In genomic region chr7:149772236-149772820, GRCh38 we compare ENCODE assay signal across 8 cellular contexts. TPM values are rescaled to one million over a fixed set of nuclear protein-coding genes. Genes with fewer than 3 reads are reported as not detected.
DNase-seq lines count a peak whose midpoint lies in the region; ATAC-seq and FAIRE-seq lines count a peak whose summit lies in the region.

No MANE protein-coding gene starts in this region.

- H3K4me3 Mint-ChIP-seq in activated naive CD4-positive, alpha-beta T cell treated with anti-CD3 and anti-CD28 coated beads, Interleukin-2, amount 50 U/mL, for 24 hours: peak overlapping the region; percentile 62
- peak overlapping the region; percentile 65 for H3K4me3 Mint-ChIP-seq in activated CD4-positive, alpha-beta memory T cell treated with anti-CD3 and anti-CD28 coated beads, Interleukin-2, amount 10 ng/mL, durations not matched to agents 7 days and 5 days

- FAIRE-seq in RCC 7860 (lab: Jason Lieb, UNC): no peak

- intact Hi-C loops in left cardiac atrium (cut with DNase I): no loop called here
- intact Hi-C loops in sciatic nerve (cut with DNase I): no loop called here

- CTCF ChIA-PET in activated CD4-positive, alpha-beta memory T cell treated with anti-CD3 and anti-CD28 coated beads, Interleukin-2, amount 10 ng/mL, durations not matched to agents 7 days and 5 days (lab: Charles Lee): interaction anchor here (1.8 kb wide), 2 partner anchors 30 to 110 kb away, joined by 4 to 8 read pairs; no protein-coding TSS in a partner anchor

- no peaks in the 10 kb centered on the region for H3K27me3 Mint-ChIP-seq in activated naive CD4-positive, alpha-beta T cell treated with anti-CD3 and anti-CD28 coated beads, Interleukin-2, amount 50 U/mL, for 24 hours
- peaks cover 22% of the 10 kb centered on the region for H3K27me3 Mint-ChIP-seq in activated CD4-positive, alpha-beta memory T cell treated with anti-CD3 and anti-CD28 coated beads, Interleukin-2, amount 10 ng/mL, durations not matched to agents 7 days and 5 days

- peaks cover 8% of the 10 kb centered on the region for H3K4me1 Mint-ChIP-seq in activated naive CD4-positive, alpha-beta T cell treated with anti-CD3 and anti-CD28 coated beads, Interleukin-2, amount 50 U/mL, for 24 hours
- peaks cover 6% of the 10 kb centered on the region for H3K4me1 Mint-ChIP-seq in activated CD4-positive, alpha-beta memory T cell treated with anti-CD3 and anti-CD28 coated beads, Interleukin-2, amount 10 ng/mL, durations not matched to agents 7 days and 5 days

- ATAC-seq in left cardiac atrium (peak; percentile 9 to 14), sciatic nerve (peak; percentile 13)

- H3K36me3 Mint-ChIP-seq in activated naive CD4-positive, alpha-beta T cell treated with anti-CD3 and anti-CD28 coated beads, Interleukin-2, amount 50 U/mL, for 24 hours: peaks cover 2% of the 10 kb centered on the region
- no peaks in the 10 kb centered on the region for H3K36me3 Mint-ChIP-seq in activated CD4-positive, alpha-beta memory T cell treated with anti-CD3 and anti-CD28 coated beads, Interleukin-2, amount 10 ng/mL, durations not matched to agents 7 days and 5 days (ENCODE audit: low read depth)

- POLR2A ChIA-PET in activated CD4-positive, alpha-beta memory T cell treated with anti-CD3 and anti-CD28 coated beads, Interleukin-2, amount 10 ng/mL, durations not matched to agents 7 days and 5 days (lab: Charles Lee): interaction anchor here (0.8 kb wide), 1 partner anchor 56 kb away, joined by 4 read pairs; no protein-coding TSS in a partner anchor

- no peaks in the 10 kb centered on the region for H3K9me3 Mint-ChIP-seq in activated naive CD4-positive, alpha-beta T cell treated with anti-CD3 and anti-CD28 coated beads, Interleukin-2, amount 50 U/mL, for 24 hours
- no peaks in the 10 kb centered on the region for H3K9me3 Mint-ChIP-seq in activated CD4-positive, alpha-beta memory T cell treated with anti-CD3 and anti-CD28 coated beads, Interleukin-2, amount 10 ng/mL, durations not matched to agents 7 days and 5 days

- no peak overlapping the region for H3K27ac Mint-ChIP-seq in activated naive CD4-positive, alpha-beta T cell treated with anti-CD3 and anti-CD28 coated beads, Interleukin-2, amount 50 U/mL, for 24 hours
- H3K27ac Mint-ChIP-seq in activated CD4-positive, alpha-beta memory T cell treated with anti-CD3 and anti-CD28 coated beads, Interleukin-2, amount 10 ng/mL, durations not matched to agents 7 days and 5 days: no peak overlapping the region

- DNase-seq in activated naive CD4-positive, alpha-beta T cell (lab: John Stamatoyannopoulos, UW): no peak
- DNase-seq in activated CD4-positive, alpha-beta memory T cell treated with anti-CD3 and anti-CD28 coated beads, Interleukin-2, amount 10 ng/mL, durations not matched to agents 7 days and 5 days: no peak
- DNase-seq in left cardiac atrium: no peak
- DNase-seq in sciatic nerve (ENCODE audit: low spot score): no peak
- DNase-seq in RCC 7860 (ENCODE audit: low spot score): no peak
- no peak for DNase-seq in DMS79 (lab: John Stamatoyannopoulos, UW)
- DNase-seq in T1000 (lab: John Stamatoyannopoulos, UW): no peak

RNA-seq across cellular contexts. Expression of gene ZNF467, which starts 1.1 kb away (rescaled TPM):
- under 1 TPM; 0.25 to 0.33 TPM for total RNA-seq in activated CD4-positive, alpha-beta memory T cell treated with anti-CD3 and anti-CD28 coated beads, Interleukin-2, amount 10 ng/mL, durations not matched to agents 7 days and 5 days
- total RNA-seq in left cardiac atrium: 10 to 100 TPM in 1 of 2 donors, 1 to 10 TPM in 1; 7.9 to 10.4 TPM
- 10.1 TPM for total RNA-seq in sciatic nerve
